11 cellular contexts compared by ENCODE assay signal in genomic region chr4:7462509-7462971, GRCh38. TPM values are rescaled to one million over a fixed set of nuclear protein-coding genes. Genes with fewer than 3 reads are reported as not detected.
DNase-seq lines count a peak whose midpoint lies in the region; ATAC-seq, FAIRE-seq and TF ChIP-seq lines count a peak whose summit lies in the region.
"Had no signal": no experiment of that assay in that cellular context is flagged by ENCODE, and none has a peak within 500 bp of the region (broad histone marks: within the 10 kb centered on the region; RNA-seq: fewer than 3 reads in every experiment).

No MANE protein-coding gene starts in this region.

- no peaks in the 10 kb centered on the region for H3K36me3 Mint-ChIP-seq in activated CD4-positive, alpha-beta T cell treated with anti-CD3 and anti-CD28 coated beads for 36 hours (ENCODE audit: low read depth)
- H3K36me3 Mint-ChIP-seq: activated naive CD8-positive, alpha-beta T cell treated with anti-CD3 and anti-CD28 coated beads, Interleukin-2, amount 10 ng/mL, durations not matched to agents 7 days and 5 days; naive thymus-derived CD8-positive, alpha-beta T cell had no signal

- peak overlapping the region; percentile 63 for H3K27ac ChIP-seq in RWPE1
- H3K27ac ChIP-seq: thoracic aorta had no signal

- FAIRE-seq in GM12891 (lab: Jason Lieb, UNC) = no peak

- TF ChIP-seq CTCF in RWPE1 (conservative IDR thresholded peaks at IDR 0.05; ENCODE audit: low read depth) = peak; percentile 69

- H3K27me3 Mint-ChIP-seq in activated CD4-positive, alpha-beta T cell treated with anti-CD3 and anti-CD28 coated beads for 36 hours = no peaks in the 10 kb centered on the region
- H3K27me3 Mint-ChIP-seq: activated naive CD8-positive, alpha-beta T cell treated with anti-CD3 and anti-CD28 coated beads, Interleukin-2, amount 10 ng/mL, durations not matched to agents 7 days and 5 days had no signal

- POLR2A ChIA-PET in RWPE1 (lab: Yijun Ruan, JAX; ENCODE audit: low non-redundant PET) = interaction anchor here (0.7 kb wide), 1 partner anchor 263 kb away, joined by 3 read pairs; no protein-coding TSS in a partner anchor
- POLR2A ChIA-PET in activated CD4-positive, alpha-beta T cell treated with anti-CD3 and anti-CD28 coated beads for 36 hours (lab: Charles Lee) = no interaction called here

- no peak for TF ChIP-seq POLR2A in GM12891 (IDR thresholded peaks at IDR 0.05; ENCODE audit: low read depth, low read length)

- ATAC-seq in left ventricle myocardium superior (peak; percentile 86), GM18868 (IDR thresholded peaks at IDR 0.05; ENCODE audit: unreplicated experiment) (no peak)
- ATAC-seq in activated CD4-positive, alpha-beta T cell treated with anti-CD3 and anti-CD28 coated beads for 36 hours = no peak
- ATAC-seq: naive thymus-derived CD8-positive, alpha-beta T cell had no signal

- peaks cover 2% of the 10 kb centered on the region for H3K9me3 Mint-ChIP-seq in activated CD4-positive, alpha-beta T cell treated with anti-CD3 and anti-CD28 coated beads for 36 hours (ENCODE audit: low read depth)
- H3K9me3 Mint-ChIP-seq: activated naive CD8-positive, alpha-beta T cell treated with anti-CD3 and anti-CD28 coated beads, Interleukin-2, amount 10 ng/mL, durations not matched to agents 7 days and 5 days had no signal

- DNase-seq in NCI-H2081 (lab: John Stamatoyannopoulos, UW) (peak; percentile 17 to 49), NCI-H2081 treated with DMSO at 0.1 percent for 48 hours (lab: John Stamatoyannopoulos, UW) (no peak), RWPE1 (ENCODE audit: low spot score) (peak; percentile 60), left ventricle myocardium superior (peak; percentile 62), superior temporal gyrus (ENCODE audit: extremely low spot score) (peak; percentile 73), GM12891 (ENCODE audit: insufficient read length, low spot score) (no peak)
- DNase-seq in activated CD4-positive, alpha-beta T cell treated with anti-CD3 and anti-CD28 coated beads for 36 hours = no peak
- DNase-seq: activated naive CD8-positive, alpha-beta T cell treated with anti-CD3 and anti-CD28 coated beads, Interleukin-2, amount 10 ng/mL, durations not matched to agents 7 days and 5 days; naive thymus-derived CD8-positive, alpha-beta T cell had no signal

- H3K27ac Mint-ChIP-seq in activated CD4-positive, alpha-beta T cell treated with anti-CD3 and anti-CD28 coated beads for 36 hours = no peak overlapping the region
- H3K27ac Mint-ChIP-seq: activated naive CD8-positive, alpha-beta T cell treated with anti-CD3 and anti-CD28 coated beads, Interleukin-2, amount 10 ng/mL, durations not matched to agents 7 days and 5 days; naive thymus-derived CD8-positive, alpha-beta T cell had no signal

- H3K4me3 Mint-ChIP-seq in activated CD4-positive, alpha-beta T cell treated with anti-CD3 and anti-CD28 coated beads for 36 hours = no peak overlapping the region
- H3K4me3 Mint-ChIP-seq: activated naive CD8-positive, alpha-beta T cell treated with anti-CD3 and anti-CD28 coated beads, Interleukin-2, amount 10 ng/mL, durations not matched to agents 7 days and 5 days; naive thymus-derived CD8-positive, alpha-beta T cell had no signal

- no peaks in the 10 kb centered on the region for H3K4me1 Mint-ChIP-seq in activated CD4-positive, alpha-beta T cell treated with anti-CD3 and anti-CD28 coated beads for 36 hours
- H3K4me1 Mint-ChIP-seq: activated naive CD8-positive, alpha-beta T cell treated with anti-CD3 and anti-CD28 coated beads, Interleukin-2, amount 10 ng/mL, durations not matched to agents 7 days and 5 days; naive thymus-derived CD8-positive, alpha-beta T cell had no signal

- CTCF ChIA-PET in RWPE1 (lab: Yijun Ruan, JAX) = interaction anchor here (0.6 to 1.0 kb wide), 6 partner anchors 57 to 357 kb away, joined by 3 to 8 read pairs (median 4); no protein-coding TSS in a partner anchor
- CTCF ChIA-PET in activated CD4-positive, alpha-beta T cell treated with anti-CD3 and anti-CD28 coated beads for 36 hours (lab: Charles Lee) = no interaction called here

- intact Hi-C loops in left ventricle myocardium superior (cut with micrococcal nuclease) = no loop called here
- intact Hi-C loops in activated CD4-positive, alpha-beta T cell treated with anti-CD3 and anti-CD28 coated beads for 36 hours (cut with DNase I, micrococcal nuclease) = no loop called here

TF ChIP-seq in GM12891, 5 proteins besides CTCF, POLR2A, EP300 and RAD21:
- no peak for TF ChIP-seq PAX5 (IDR thresholded peaks at IDR 0.05; ENCODE audit: insufficient read depth, low read length, severe bottlenecking)
- no peak for TF ChIP-seq SPI1 (IDR thresholded peaks at IDR 0.05; ENCODE audit: low read depth, low read length)
- no peak for TF ChIP-seq POU2F2 (IDR thresholded peaks at IDR 0.05; ENCODE audit: low read depth, low read length)
- TF ChIP-seq TAF1 (IDR thresholded peaks at IDR 0.05; ENCODE audit: low read depth, low read length) = no peak
- TF ChIP-seq POLR2AphosphoS5 (IDR thresholded peaks at IDR 0.05; ENCODE audit: low read depth, low read length) = no peak

RNA-seq across cellular contexts. Expression of gene PSAPL1, which starts 27.8 kb away (rescaled TPM):
- not detected for total RNA-seq in left ventricle myocardium superior
- not detected for total RNA-seq in activated CD4-positive, alpha-beta T cell treated with anti-CD3 and anti-CD28 coated beads for 36 hours
- not detected for polyA plus RNA-seq in GM12891 (2012; ENCODE audit: low read depth, missing spikeins)
- total RNA-seq: activated naive CD8-positive, alpha-beta T cell treated with anti-CD3 and anti-CD28 coated beads, Interleukin-2, amount 10 ng/mL, durations not matched to agents 7 days and 5 days; naive thymus-derived CD8-positive, alpha-beta T cell had no signal
- polyA plus RNA-seq: naive thymus-derived CD8-positive, alpha-beta T cell had no signal

Comparison
In these comparisons a context has a peak if more than half of its experiments do, and no peak if none do; other contexts are left out.
1. DNase-seq: peak in NCI-H2081 (2 of 2), RWPE1 (single experiment), left ventricle myocardium superior (single experiment) and superior temporal gyrus (single experiment); none in NCI-H2081 treated with DMSO at 0.1 percent for 48 hours (single experiment), activated CD4-positive, alpha-beta T cell treated with anti-CD3 and anti-CD28 coated beads for 36 hours (single experiment) and GM12891 (single experiment).